ENCODE assay signal across 1 cellular context in the genomic region with DNA sequence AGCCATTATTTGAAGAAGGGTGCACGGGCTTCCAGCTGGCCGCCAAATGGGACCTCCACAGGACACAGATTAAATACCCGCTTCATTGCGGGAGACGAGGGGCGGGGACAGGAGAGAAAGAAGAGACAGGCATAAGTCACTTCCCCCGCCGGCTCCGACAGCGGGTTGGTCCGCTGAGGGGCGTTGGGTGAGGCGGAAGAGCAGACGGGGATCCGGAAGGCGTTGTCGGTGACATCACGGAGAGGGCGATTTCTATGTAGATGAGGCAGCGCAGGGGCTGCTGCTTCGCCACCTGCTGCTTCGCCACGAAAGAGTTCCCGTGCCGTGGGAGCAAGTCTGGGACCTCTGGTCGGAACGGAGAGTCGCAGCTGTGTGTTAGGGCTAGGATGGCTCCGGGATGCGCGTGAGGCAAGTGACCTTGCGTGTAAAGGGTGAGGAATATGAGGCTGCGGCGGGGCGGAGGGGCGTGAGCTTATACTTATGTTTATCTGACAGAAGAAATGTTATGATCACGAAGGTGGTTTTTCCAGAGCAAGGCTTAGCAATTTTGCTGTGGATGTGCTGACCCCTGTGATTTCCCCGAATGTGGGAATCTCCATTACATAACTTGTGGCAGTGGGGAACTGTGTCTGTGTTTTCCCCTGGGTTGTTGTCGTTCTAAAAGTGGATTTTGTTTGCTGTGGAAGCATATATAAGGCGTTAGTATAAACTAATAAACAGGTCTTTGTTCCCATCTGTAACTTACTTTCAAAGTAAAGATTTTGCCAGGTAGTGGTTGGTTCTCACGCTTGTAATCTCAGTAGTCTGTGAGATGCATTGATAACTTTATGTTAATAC.
TF ChIP-seq lines count a peak whose summit lies in the region.
"Not testable (repeated sequence)": the region's sequence is repeated elsewhere in the genome, so short reads cannot be mapped to it uniquely, and the experiment has no call there.

No MANE protein-coding gene starts in this region.

TF ChIP-seq in K562, 482 proteins besides CTCF, POLR2A, EP300 and RAD21 (continued from another document and continues in another):
- TF ChIP-seq TFAP4 (CRISPR knock-in tag; IDR thresholded peaks at IDR 0.05; ENCODE audit: borderline replicate concordance) = peak; percentile 69; the same call in 1 of the 2 replicates
- peak; percentile 75 for TF ChIP-seq KLF1 (tag; IDR thresholded peaks at IDR 0.05)
- peak; percentile 85; the same call in 1 of the 2 replicates for TF ChIP-seq TOE1 (IDR thresholded peaks at IDR 0.05; ENCODE audit: borderline replicate concordance)
- not testable (repeated sequence) for TF ChIP-seq TOE1 (CRISPR knock-in tag; IDR thresholded peaks at IDR 0.05; ENCODE audit: borderline replicate concordance, low read depth); MYNN (CRISPR knock-in tag; IDR thresholded peaks at IDR 0.05)
- peak; percentile 81 for TF ChIP-seq MEF2D (tag; conservative IDR thresholded peaks at IDR 0.05; ENCODE audit: low read depth)
- TF ChIP-seq STAT6 (CRISPR knock-in tag; IDR thresholded peaks at IDR 0.05) = 0 out of 2 replicates have a peak, but pooled peaks have one; percentile 26
- TF ChIP-seq, protein P1, sequence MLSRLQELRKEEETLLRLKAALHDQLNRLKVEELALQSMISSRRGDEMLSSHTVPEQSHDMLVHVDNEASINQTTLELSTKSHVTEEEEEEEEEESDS (CRISPR knock-in tag; IDR thresholded peaks at IDR 0.05) = peak; percentile 95
- TF ChIP-seq HDAC2 (IDR thresholded peaks at IDR 0.05) = peak; percentile 65; the same call in 1 of the 2 replicates
- 0 out of 2 replicates have a peak, but pooled peaks have one; percentile 47 for TF ChIP-seq ESRRA (IDR thresholded peaks at IDR 0.05; ENCODE audit: borderline replicate concordance, low read depth)
- peak; percentile 63 for TF ChIP-seq EP400 (IDR thresholded peaks at IDR 0.05)
- TF ChIP-seq ZSCAN29 (IDR thresholded peaks at IDR 0.05) = peak; percentile 61; the same call in 1 of the 2 replicates
- peak; percentile 51 for TF ChIP-seq ARID1B (IDR thresholded peaks at IDR 0.05)
- TF ChIP-seq CREB1 (IDR thresholded peaks at IDR 0.05) = peak; percentile 70
- peak; percentile 75; the same call in 1 of the 2 replicates for TF ChIP-seq CREB1 (CRISPR knock-in tag; IDR thresholded peaks at IDR 0.05)
- TF ChIP-seq ELF2 (CRISPR knock-in tag; IDR thresholded peaks at IDR 0.05) = peak; percentile 70
- peak; percentile 46; the same call in 1 of the 2 replicates for TF ChIP-seq VEZF1 (CRISPR knock-in tag; IDR thresholded peaks at IDR 0.05)
- TF ChIP-seq ZNF830 (CRISPR knock-in tag; IDR thresholded peaks at IDR 0.05) = peak; percentile 77; the same call in 1 of the 2 replicates
- peak; percentile 84 for TF ChIP-seq NBN (IDR thresholded peaks at IDR 0.05; ENCODE audit: low read depth)
- TF ChIP-seq, protein P2, sequence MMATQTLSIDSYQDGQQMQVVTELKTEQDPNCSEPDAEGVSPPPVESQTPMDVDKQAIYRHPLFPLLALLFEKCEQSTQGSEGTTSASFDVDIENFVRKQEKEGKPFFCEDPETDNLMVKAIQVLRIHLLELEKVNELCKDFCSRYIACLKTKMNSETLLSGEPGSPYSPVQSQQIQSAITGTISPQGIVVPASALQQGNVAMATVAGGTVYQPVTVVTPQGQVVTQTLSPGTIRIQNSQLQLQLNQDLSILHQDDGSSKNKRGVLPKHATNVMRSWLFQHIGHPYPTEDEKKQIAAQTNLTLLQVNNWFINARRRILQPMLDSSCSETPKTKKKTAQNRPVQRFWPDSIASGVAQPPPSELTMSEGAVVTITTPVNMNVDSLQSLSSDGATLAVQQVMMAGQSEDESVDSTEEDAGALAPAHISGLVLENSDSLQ (IDR thresholded peaks at IDR 0.05) = peak; percentile 87
- peak; percentile 91 to 98 for TF ChIP-seq TBL1XR1 (IDR thresholded peaks at IDR 0.05; ENCODE audit: low read length in 2 of 2)
- TF ChIP-seq ATF7 (IDR thresholded peaks at IDR 0.05) = peak; percentile 95
- TF ChIP-seq, protein P3, sequence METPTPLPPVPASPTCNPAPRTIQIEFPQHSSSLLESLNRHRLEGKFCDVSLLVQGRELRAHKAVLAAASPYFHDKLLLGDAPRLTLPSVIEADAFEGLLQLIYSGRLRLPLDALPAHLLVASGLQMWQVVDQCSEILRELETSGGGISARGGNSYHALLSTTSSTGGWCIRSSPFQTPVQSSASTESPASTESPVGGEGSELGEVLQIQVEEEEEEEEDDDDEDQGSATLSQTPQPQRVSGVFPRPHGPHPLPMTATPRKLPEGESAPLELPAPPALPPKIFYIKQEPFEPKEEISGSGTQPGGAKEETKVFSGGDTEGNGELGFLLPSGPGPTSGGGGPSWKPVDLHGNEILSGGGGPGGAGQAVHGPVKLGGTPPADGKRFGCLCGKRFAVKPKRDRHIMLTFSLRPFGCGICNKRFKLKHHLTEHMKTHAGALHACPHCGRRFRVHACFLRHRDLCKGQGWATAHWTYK (CRISPR knock-in tag; IDR thresholded peaks at IDR 0.05) = peak; percentile 95
- peak; percentile 98 for TF ChIP-seq ZNF717 (CRISPR knock-in tag; IDR thresholded peaks at IDR 0.05)
- peak; percentile 100 for TF ChIP-seq SUPT5H (IDR thresholded peaks at IDR 0.05)
- peak; percentile 86 to 95 for TF ChIP-seq ARNT (IDR thresholded peaks at IDR 0.05)
- peak; percentile 96 for TF ChIP-seq NCOR1 (IDR thresholded peaks at IDR 0.05)
- TF ChIP-seq MYNN (IDR thresholded peaks at IDR 0.05) = peak; percentile 89
- TF ChIP-seq NELFE (IDR thresholded peaks at IDR 0.05; ENCODE audit: insufficient read depth, insufficient read length) = peak; percentile 58
- peak; percentile 91 for TF ChIP-seq HOXB6 (CRISPR knock-in tag; IDR thresholded peaks at IDR 0.05; ENCODE audit: borderline replicate concordance)
- TF ChIP-seq ZNF253 (CRISPR knock-in tag; conservative IDR thresholded peaks at IDR 0.05) = peak; percentile 96
- TF ChIP-seq NFXL1 (CRISPR knock-in tag; IDR thresholded peaks at IDR 0.05) = peak; percentile 93
- TF ChIP-seq ZNF197 (CRISPR knock-in tag; IDR thresholded peaks at IDR 0.05; ENCODE audit: low read depth) = 0 out of 2 replicates have a peak, but pooled peaks have one; percentile 43
- TF ChIP-seq EGR1 (conservative IDR thresholded peaks at IDR 0.05) = peak; percentile 35; the same call in 1 of the 2 replicates
- peak; percentile 80 for TF ChIP-seq LEF1 (IDR thresholded peaks at IDR 0.05)
- peak; percentile 97 for TF ChIP-seq THAP12 (CRISPR knock-in tag; IDR thresholded peaks at IDR 0.05)
- peak; percentile 83 for TF ChIP-seq BCL6 (CRISPR knock-in tag; IDR thresholded peaks at IDR 0.05)
- TF ChIP-seq CEBPG (CRISPR knock-in tag; IDR thresholded peaks at IDR 0.05) = peak; percentile 45; the same call in 1 of the 2 replicates
- TF ChIP-seq CEBPG (tag; conservative IDR thresholded peaks at IDR 0.05 in 1 of 2, IDR thresholded peaks at IDR 0.05 in 1 of 2) = peak in 1 of 2 experiments; percentile 54; a peak in 1 of 4 replicates
- peak; percentile 96 for TF ChIP-seq RBM39 (optimal IDR thresholded peaks at IDR 0.05; ENCODE audit: low read depth, low read length)
- TF ChIP-seq FOXK2 (conservative IDR thresholded peaks at IDR 0.05 in 1 of 2, IDR thresholded peaks at IDR 0.05 in 1 of 2; ENCODE audit: low read depth in 2 of 2) = peak; percentile 88 to 91
- TF ChIP-seq ZHX1 (conservative IDR thresholded peaks at IDR 0.05; ENCODE audit: low read length) = peak; percentile 95
- TF ChIP-seq SPI1 (IDR thresholded peaks at IDR 0.05; ENCODE audit: borderline replicate concordance, low read depth, low read length) = peak; percentile 63; the same call in 1 of the 2 replicates
- TF ChIP-seq POLR2B (IDR thresholded peaks at IDR 0.05; ENCODE audit: low read depth, partially characterized antibody) = peak; percentile 100
- TF ChIP-seq ELF1 (tag; IDR thresholded peaks at IDR 0.05) = peak; percentile 81
- TF ChIP-seq ZNF174 (CRISPR knock-in tag; IDR thresholded peaks at IDR 0.05) = peak; percentile 95
- TF ChIP-seq HMBOX1 (IDR thresholded peaks at IDR 0.05) = peak; percentile 82
- peak; percentile 92 for TF ChIP-seq HMG20B (CRISPR knock-in tag; IDR thresholded peaks at IDR 0.05)
- peak; percentile 78 to 80; a peak in 3 of 4 replicates for TF ChIP-seq HDAC1 (IDR thresholded peaks at IDR 0.05)
- TF ChIP-seq HIVEP1 (CRISPR knock-in tag; IDR thresholded peaks at IDR 0.05) = peak; percentile 77
- peak; percentile 73; the same call in 1 of the 2 replicates for TF ChIP-seq RFX5 (IDR thresholded peaks at IDR 0.05; ENCODE audit: low read depth, low read length)
- TF ChIP-seq POLR2AphosphoS5 (IDR thresholded peaks at IDR 0.05; ENCODE audit: control insufficient read depth, insufficient read depth, low read depth, low read length) = peak; percentile 100
